15 cellular contexts compared by ENCODE assay signal in the genomic region with DNA sequence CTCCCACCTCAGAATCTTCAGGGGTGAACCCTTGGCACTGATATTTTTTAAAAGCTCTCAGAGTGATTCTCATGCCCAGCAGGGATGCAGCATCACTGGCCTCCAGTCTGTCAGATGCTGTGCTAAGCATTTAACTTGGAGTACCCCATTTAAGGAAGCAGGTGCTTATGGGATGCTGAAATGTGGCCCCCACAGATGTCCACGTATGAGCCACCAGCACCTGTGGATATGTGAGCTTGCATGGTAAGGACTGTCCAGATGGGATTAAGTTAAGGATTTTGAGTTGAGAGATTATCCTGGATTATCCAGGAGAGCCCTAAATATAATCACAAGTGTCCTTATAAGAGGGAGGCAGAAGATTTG. TPM values are rescaled to one million over a fixed set of nuclear protein-coding genes. Genes with fewer than 3 reads are reported as not detected.
A peak's percentile ranks its signal among the peaks of the same experiment; 100 is the strongest.
DNase-seq lines count a peak whose midpoint lies in the region; ATAC-seq lines count a peak whose summit lies in the region.
"Had no signal": no experiment of that assay in that cellular context is flagged by ENCODE, and none has a peak within 500 bp of the region (broad histone marks: within the 10 kb centered on the region; RNA-seq: fewer than 3 reads in every experiment).

No MANE protein-coding gene starts in this region.

- H3K9ac ChIP-seq in BLaER1 treated with 17β-estradiol and CSF1 and Interleukin-3, amounts not matched to agents 10 nM and 100 nM: peak overlapping the region in 1 of 11 experiments; percentile 37; a peak in 2 of 22 replicates
- peak overlapping the region; percentile 65 for H3K9ac ChIP-seq in skeletal muscle satellite cell (ENCODE audit: low read depth, low read length)

- no peaks in the 10 kb centered on the region for H3K36me3 ChIP-seq in BLaER1 treated with 17β-estradiol and CSF1 and Interleukin-3, amounts not matched to agents 10 nM and 100 nM
- H3K36me3 ChIP-seq in skeletal muscle satellite cell (ENCODE audit: insufficient read depth, low read length): peaks cover 12% of the 10 kb centered on the region

- no peaks in the 10 kb centered on the region for H3K9me3 ChIP-seq in BLaER1 treated with 17β-estradiol and CSF1 and Interleukin-3, amounts not matched to agents 10 nM and 100 nM (replicated peaks in 1 of 11)
- no peaks in the 10 kb centered on the region for H3K9me3 ChIP-seq in skeletal muscle satellite cell (replicated peaks; ENCODE audit: low read length)

- H3K27ac ChIP-seq in BLaER1 treated with 17β-estradiol and CSF1 and Interleukin-3, amounts not matched to agents 10 nM and 100 nM: no peak overlapping the region
- H3K27ac ChIP-seq in angular gyrus (ENCODE audit: low read depth, low read length) (peak overlapping the region; percentile 93), layer of hippocampus (ENCODE audit: low read depth, low read length) (peak overlapping the region; percentile 96)

- H3K4me2 ChIP-seq in BLaER1 treated with 17β-estradiol and CSF1 and Interleukin-3, amounts not matched to agents 10 nM and 100 nM: peak overlapping the region; percentile 61 to 93 (median 84)
- peak overlapping the region; percentile 74 for H3K4me2 ChIP-seq in skeletal muscle satellite cell (ENCODE audit: low read length)
- H3K4me2 ChIP-seq: GM23338 had no signal

- H4K20me1 ChIP-seq in BLaER1 treated with 17β-estradiol and CSF1 and Interleukin-3, amounts not matched to agents 10 nM and 100 nM: no peaks in the 10 kb centered on the region

- H3K4me1 ChIP-seq in BLaER1 treated with 17β-estradiol and CSF1 and Interleukin-3, amounts not matched to agents 10 nM and 100 nM: peaks cover 80 to 89% (median 83%) of the 10 kb centered on the region in 10 experiments
- peaks cover 91% of the 10 kb centered on the region for H3K4me1 ChIP-seq in skeletal muscle satellite cell (ENCODE audit: control insufficient read depth, insufficient read depth, low read length)

- ATAC-seq in GM18868 (IDR thresholded peaks at IDR 0.05; ENCODE audit: unreplicated experiment) (no peak), GM18517 (IDR thresholded peaks at IDR 0.05; ENCODE audit: unreplicated experiment) (no peak)
- ATAC-seq: GM23338 had no signal

- H3K4me3 ChIP-seq in BLaER1 treated with 17β-estradiol and CSF1 and Interleukin-3, amounts not matched to agents 10 nM and 100 nM: no peak overlapping the region
- H3K4me3 ChIP-seq in skeletal muscle satellite cell (ENCODE audit: low read length): no peak overlapping the region
- H3K4me3 ChIP-seq: GM23338 had no signal

- no peak for DNase-seq in NCI-H446 treated with DMSO at 0.1 percent for 48 hours (lab: John Stamatoyannopoulos, UW)
- no peak for DNase-seq in C1 segment of cervical spinal cord (lab: John Stamatoyannopoulos, UW)
- DNase-seq: activated CD8-positive, alpha-beta memory T cell treated with anti-CD3 and anti-CD28 coated beads for 24 hours; activated effector memory CD4-positive, alpha-beta T cell treated with Interleukin-2 at 50 U/mL for 16 hours; Calu3; NCI-H2227 treated with DMSO at 0.1 percent for 48 hours; stimulated activated CD4-positive, alpha-beta T cell treated with anti-CD3 and anti-CD28 coated beads, Interleukin-2, amount 100 ng/mL, for 24 hours had no signal

- H3K27me3 ChIP-seq in BLaER1 treated with 17β-estradiol and CSF1 and Interleukin-3, amounts not matched to agents 10 nM and 100 nM: no peaks in the 10 kb centered on the region; a peak in 2 of 22 replicates
- no peaks in the 10 kb centered on the region for H3K27me3 ChIP-seq in layer of hippocampus (ENCODE audit: control insufficient read depth, insufficient read depth, low read length)
- no peaks in the 10 kb centered on the region for H3K27me3 ChIP-seq in skeletal muscle satellite cell (ENCODE audit: control insufficient read depth, insufficient read depth, low read length)

RNA-seq across cellular contexts. Expression of a gene that starts 17.7 kb away (rescaled TPM):
- total RNA-seq in skeletal muscle satellite cell (2012; rRNA removed): 19.3 and 25.3 TPM in 2 replicates
- total RNA-seq: OCI-LY7 had no signal

Comparison
In these comparisons a context has a peak if more than half of its experiments do, and no peak if none do; other contexts are left out.
1. H3K27ac ChIP-seq: peak in angular gyrus (single experiment) and layer of hippocampus (single experiment); none in BLaER1 treated with 17β-estradiol and CSF1 and Interleukin-3, amounts not matched to agents 10 nM and 100 nM (0 of 11).